In genomic region chr1:5993553-5994510, GRCh38 we compare ENCODE assay signal across 8 cellular contexts. TPM values are rescaled to one million over a fixed set of nuclear protein-coding genes. Genes with fewer than 3 reads are reported as not detected.
DNase-seq lines count a peak whose midpoint lies in the region; ATAC-seq and TF ChIP-seq lines count a peak whose summit lies in the region.

No MANE protein-coding gene starts in this region.

- no peaks in the 10 kb centered on the region for H3K9me3 Mint-ChIP-seq in WTC11

- H4K20me1 ChIP-seq in fibroblast of lung (ENCODE audit: control insufficient read depth, extremely low read depth, insufficient read depth, low read length), result no peaks in the 10 kb centered on the region

- CTCF ChIA-PET in WTC11 (lab: Charles Lee), result interaction anchor here (0.6 to 5.0 kb wide), 13 partner anchors 9 to 444 kb away, joined by 3 to 41 read pairs (median 5); partner anchors contain the start of gene RNF207

- ATAC-seq in WTC11, result no peak
- no peak for ATAC-seq in GM19463 (IDR thresholded peaks at IDR 0.05; ENCODE audit: unreplicated experiment)

- H3K4me1 ChIP-seq in fibroblast of lung (ENCODE audit: control insufficient read depth, extremely low read depth, insufficient read depth, low read length) (peaks cover 4% of the 10 kb centered on the region), skeletal muscle tissue (ENCODE audit: control insufficient read depth in 3 of 3, insufficient read depth in 3 of 3, low read length in 3 of 3) (peaks cover 11 to 20% (median 19%) of the 10 kb centered on the region in 3 donors)

- H2AFZ ChIP-seq in fibroblast of lung (ENCODE audit: low read length), result peak overlapping the region; percentile 57

- peak overlapping the region; percentile 85 for H3K4me2 ChIP-seq in fibroblast of lung (ENCODE audit: extremely low read depth, insufficient read depth, low read length)

- peak; percentile 32 for DNase-seq in NCI-H1105 treated with DMSO at 0.1 percent for 48 hours (lab: John Stamatoyannopoulos, UW)
- no peak for DNase-seq in NCI-H1105 (lab: John Stamatoyannopoulos, UW)
- DNase-seq in WTC11 (ENCODE audit: low spot score), result no peak
- DNase-seq in fibroblast of lung (ENCODE audit: low read depth in 2 of 2), result no peak
- no peak for DNase-seq in DMS153 (lab: John Stamatoyannopoulos, UW)
- DNase-seq in epidermal melanocyte (ENCODE audit: insufficient read length, low spot score), result no peak

- TF ChIP-seq CTCF in WTC11 (IDR thresholded peaks at IDR 0.05) (no peak), fibroblast of lung (conservative IDR thresholded peaks at IDR 0.05 in 1 of 2, IDR thresholded peaks at IDR 0.05 in 1 of 2; ENCODE audit: low read depth in 1 of 2, low read length in 2 of 2) (no peak)

- no peak overlapping the region for H3K27ac ChIP-seq in fibroblast of lung (ENCODE audit: insufficient read depth, low read length)
- H3K27ac ChIP-seq in skeletal muscle tissue (ENCODE audit: low read depth, low read length), result no peak overlapping the region

- H3K27ac Mint-ChIP-seq in WTC11, result no peak overlapping the region; the same call in 1 of the 2 replicates

- H3K4me3 ChIP-seq in fibroblast of lung (replicated peaks in 1 of 4; ENCODE audit: control extremely low read depth in 1 of 4, insufficient read depth in 1 of 4, low read depth in 3 of 4, low read length in 4 of 4) (peak overlapping the region; percentile 56 to 96 (median 74)), skeletal muscle tissue (ENCODE audit: low read length in 3 of 3) (peak overlapping the region in 2 of 3 donors; percentile 72 to 80)

- no peaks in the 10 kb centered on the region for H3K36me3 Mint-ChIP-seq in WTC11

- H3K36me3 ChIP-seq in fibroblast of lung (ENCODE audit: control insufficient read depth, insufficient read depth, low read length) (no peaks in the 10 kb centered on the region), skeletal muscle tissue (ENCODE audit: control insufficient read depth in 3 of 3, insufficient read depth in 3 of 3, low read length in 3 of 3) (no peaks in the 10 kb centered on the region)

- no peaks in the 10 kb centered on the region for H3K27me3 ChIP-seq in fibroblast of lung (ENCODE audit: control insufficient read depth, insufficient read depth, low read length)
- H3K27me3 ChIP-seq in skeletal muscle tissue (ENCODE audit: control insufficient read depth in 3 of 3, insufficient read depth in 3 of 3, low read length in 3 of 3), result peaks cover 6 to 7% (median 6%) of the 10 kb centered on the region in 3 donors

- POLR2A ChIA-PET in WTC11 (lab: Charles Lee), result interaction anchor here (0.6 kb wide), 1 partner anchor 753 kb away, joined by 4 read pairs; no protein-coding TSS in a partner anchor

- H3K4me1 Mint-ChIP-seq in WTC11, result peaks cover 22% of the 10 kb centered on the region

- H3K9ac ChIP-seq in fibroblast of lung (ENCODE audit: insufficient read depth, low read length) (no peak overlapping the region), skeletal muscle tissue (ENCODE audit: low read depth in 1 of 3, low read length in 3 of 3) (peak overlapping the region in 1 of 3 donors; percentile 60)

- no peaks in the 10 kb centered on the region for H3K9me3 ChIP-seq in fibroblast of lung (ENCODE audit: control insufficient read depth, insufficient read depth, low read depth, low read length)
- no peaks in the 10 kb centered on the region for H3K9me3 ChIP-seq in skeletal muscle tissue (ENCODE audit: control insufficient read depth in 3 of 3, low read length in 3 of 3)

- peaks cover 35% of the 10 kb centered on the region for H3K27me3 Mint-ChIP-seq in WTC11 (ENCODE audit: low read depth)

- H3K4me3 Mint-ChIP-seq in WTC11, result peak overlapping the region; percentile 90

- H3K79me2 ChIP-seq in fibroblast of lung (ENCODE audit: control insufficient read depth, insufficient read depth, low read length), result no peaks in the 10 kb centered on the region

TF ChIP-seq in WTC11, 78 proteins besides CTCF, POLR2A, EP300 and RAD21:
- TF ChIP-seq ZNF232 (CRISPR knock-in tag; IDR thresholded peaks at IDR 0.05) (no peak), NFE2L1 (CRISPR knock-in tag; IDR thresholded peaks at IDR 0.05) (peak; percentile 89), ZNF263 (CRISPR knock-in tag; IDR thresholded peaks at IDR 0.05; ENCODE audit: low read depth) (0 out of 2 replicates have a peak, but pooled peaks have one; percentile 21)

RNA-seq across cellular contexts. Expression of gene NPHP4, which starts 1.6 kb away (rescaled TPM):
- total RNA-seq in WTC11 (2021) (10.6 to 16.8 TPM (median 12.0 TPM) in 3 replicates), fibroblast of lung (3.6 and 4.0 TPM in 2 replicates), skeletal muscle tissue (5.2 TPM)
- polyA plus RNA-seq in fibroblast of lung, result 1.5 and 2.1 TPM in 2 replicates
- 2.2 and 2.7 TPM in 2 replicates for polyA plus RNA-seq in fibroblast of lung (2012)
- 2.5 and 3.7 TPM in 2 replicates for polyA minus RNA-seq in fibroblast of lung (ENCODE audit: low replicate concordance)

RNA-seq across cellular contexts. Expression of gene KCNAB2, which starts 51.9 kb away (rescaled TPM):
- total RNA-seq in WTC11 (2021) (9.3 to 10.3 TPM (median 9.6 TPM) in 3 replicates), fibroblast of lung (2.3 and 2.5 TPM in 2 replicates), skeletal muscle tissue (2.6 TPM)
- 2.1 and 2.2 TPM in 2 replicates for polyA plus RNA-seq in fibroblast of lung
- polyA plus RNA-seq in fibroblast of lung (2012), result 2.9 TPM in 2 replicates
- 3.0 and 5.0 TPM in 2 replicates for polyA minus RNA-seq in fibroblast of lung (ENCODE audit: low replicate concordance)
